Comparison of ENCODE assay signal across 10 cellular contexts in genomic region chr1:85406887-85407593, GRCh38. TPM values are rescaled to one million over a fixed set of nuclear protein-coding genes. Genes with fewer than 3 reads are reported as not detected.
A peak's percentile ranks its signal among the peaks of the same experiment; 100 is the strongest.
DNase-seq lines count a peak whose midpoint lies in the region; ATAC-seq and TF ChIP-seq lines count a peak whose summit lies in the region.
"Had no signal": no experiment of that assay in that cellular context is flagged by ENCODE, and none has a peak within 500 bp of the region (broad histone marks: within the 10 kb centered on the region; RNA-seq: fewer than 3 reads in every experiment).

No MANE protein-coding gene starts in this region.

- TF ChIP-seq CTCF in endodermal cell (conservative IDR thresholded peaks at IDR 0.05): no peak
- TF ChIP-seq CTCF in tibial artery (IDR thresholded peaks at IDR 0.05): no peak

- ATAC-seq in GM18519 (IDR thresholded peaks at IDR 0.05; ENCODE audit: low FRiP score, unreplicated experiment): no peak
- ATAC-seq in stimulated activated naive B cell treated with anti-CD40 and anti-IgM and Interleukin-4, amounts not matched to agents 10 μg/mL and 1 μg/mL and 100 μg/mL, for 72 hours (replicated peaks): no peak

- H3K4me1 ChIP-seq in endodermal cell (ENCODE audit: control insufficient read depth, insufficient read depth, low read length) (no peaks in the 10 kb centered on the region), tibial artery (peaks cover 0 to 70% (median 19%) of the 10 kb centered on the region in 4 donors)

- H3K27me3 Mint-ChIP-seq in endodermal cell (ENCODE audit: insufficient read depth): no peaks in the 10 kb centered on the region
- H3K27me3 Mint-ChIP-seq in stimulated activated naive B cell treated with anti-CD40 and anti-IgM and Interleukin-4, amounts not matched to agents 10 μg/mL and 1 μg/mL and 100 μg/mL, for 72 hours: no peaks in the 10 kb centered on the region
- H3K27me3 Mint-ChIP-seq: activated naive CD4-positive, alpha-beta T cell treated with anti-CD3 and anti-CD28 coated beads, Interleukin-2, amount 10 ng/mL, durations not matched to agents 7 days and 5 days had no signal

- no peaks in the 10 kb centered on the region for H3K9me3 Mint-ChIP-seq in endodermal cell
- no peaks in the 10 kb centered on the region for H3K9me3 Mint-ChIP-seq in stimulated activated naive B cell treated with anti-CD40 and anti-IgM and Interleukin-4, amounts not matched to agents 10 μg/mL and 1 μg/mL and 100 μg/mL, for 72 hours
- H3K9me3 Mint-ChIP-seq: activated naive CD4-positive, alpha-beta T cell treated with anti-CD3 and anti-CD28 coated beads, Interleukin-2, amount 10 ng/mL, durations not matched to agents 7 days and 5 days had no signal

- H3K9me3 ChIP-seq in endodermal cell (ENCODE audit: control insufficient read depth, low read length) (no peaks in the 10 kb centered on the region), tibial artery (no peaks in the 10 kb centered on the region)

- H3K27me3 ChIP-seq in endodermal cell (ENCODE audit: control insufficient read depth, insufficient read depth, low read length, poor library complexity, severe bottlenecking): no peaks in the 10 kb centered on the region
- no peaks in the 10 kb centered on the region for H3K27me3 ChIP-seq in tibial artery

- peaks cover 7% of the 10 kb centered on the region for H3K4me1 Mint-ChIP-seq in endodermal cell
- no peaks in the 10 kb centered on the region for H3K4me1 Mint-ChIP-seq in stimulated activated naive B cell treated with anti-CD40 and anti-IgM and Interleukin-4, amounts not matched to agents 10 μg/mL and 1 μg/mL and 100 μg/mL, for 72 hours
- H3K4me1 Mint-ChIP-seq: activated naive CD4-positive, alpha-beta T cell treated with anti-CD3 and anti-CD28 coated beads, Interleukin-2, amount 10 ng/mL, durations not matched to agents 7 days and 5 days had no signal

- no peak overlapping the region for H3K27ac Mint-ChIP-seq in endodermal cell
- H3K27ac Mint-ChIP-seq in stimulated activated naive B cell treated with anti-CD40 and anti-IgM and Interleukin-4, amounts not matched to agents 10 μg/mL and 1 μg/mL and 100 μg/mL, for 72 hours: no peak overlapping the region
- H3K27ac Mint-ChIP-seq: activated naive CD4-positive, alpha-beta T cell treated with anti-CD3 and anti-CD28 coated beads, Interleukin-2, amount 10 ng/mL, durations not matched to agents 7 days and 5 days had no signal

- H3K9ac ChIP-seq in endodermal cell (ENCODE audit: extremely low read depth, low read length, poor library complexity, severe bottlenecking): no peak overlapping the region

- no peaks in the 10 kb centered on the region for H3K36me3 Mint-ChIP-seq in endodermal cell (ENCODE audit: low read depth)
- H3K36me3 Mint-ChIP-seq in stimulated activated naive B cell treated with anti-CD40 and anti-IgM and Interleukin-4, amounts not matched to agents 10 μg/mL and 1 μg/mL and 100 μg/mL, for 72 hours: no peaks in the 10 kb centered on the region
- H3K36me3 Mint-ChIP-seq: activated naive CD4-positive, alpha-beta T cell treated with anti-CD3 and anti-CD28 coated beads, Interleukin-2, amount 10 ng/mL, durations not matched to agents 7 days and 5 days had no signal

- DNase-seq in M059J (ENCODE audit: low read depth): peak; percentile 95
- no peak for DNase-seq in endodermal cell
- peak; percentile 95 to 96 for DNase-seq in lung microvascular endothelial cell (ENCODE audit: low read depth in 2 of 2)
- DNase-seq in tibial artery: peak in 1 of 2 donors; percentile 48
- DNase-seq in NOMO-1 (lab: John Stamatoyannopoulos, UW; ENCODE audit: unreplicated experiment in 2 of 2): no peak
- DNase-seq in SK-N-DZ (ENCODE audit: low spot score): no peak
- no peak for DNase-seq in stimulated activated naive B cell treated with anti-CD40 and anti-IgM and Interleukin-4, amounts not matched to agents 10 μg/mL and 1 μg/mL and 100 μg/mL, for 72 hours
- DNase-seq: activated naive CD4-positive, alpha-beta T cell treated with anti-CD3 and anti-CD28 coated beads, Interleukin-2, amount 10 ng/mL, durations not matched to agents 7 days and 5 days; NCI-H2029 had no signal

- H3K4me3 Mint-ChIP-seq in endodermal cell: no peak overlapping the region
- no peak overlapping the region for H3K4me3 Mint-ChIP-seq in stimulated activated naive B cell treated with anti-CD40 and anti-IgM and Interleukin-4, amounts not matched to agents 10 μg/mL and 1 μg/mL and 100 μg/mL, for 72 hours
- H3K4me3 Mint-ChIP-seq: activated naive CD4-positive, alpha-beta T cell treated with anti-CD3 and anti-CD28 coated beads, Interleukin-2, amount 10 ng/mL, durations not matched to agents 7 days and 5 days had no signal

- H3K36me3 ChIP-seq in endodermal cell (ENCODE audit: control insufficient read depth, insufficient read depth, low read length): no peaks in the 10 kb centered on the region
- no peaks in the 10 kb centered on the region for H3K36me3 ChIP-seq in tibial artery

- H3K4me3 ChIP-seq in endodermal cell (ENCODE audit: low read length) (no peak overlapping the region), tibial artery (no peak overlapping the region)

- H3K27ac ChIP-seq in endodermal cell (ENCODE audit: low read depth, low read length): peak overlapping the region; percentile 95
- peak overlapping the region; percentile 58 to 65 for H3K27ac ChIP-seq in tibial artery

- intact Hi-C loops in tibial artery (cut with DNase I; ENCODE audit: low total_unique reads): no loop called here

- WGBS in endodermal cell (ENCODE audit: insufficient coverage in 1 of 2, insufficient read length in 1 of 2), 2 experiments: 80 to 95% methylated on average over 1 to 4 of the region's 4 CpGs

RNA-seq across cellular contexts. Expression of gene DDAH1, which starts 57.9 kb away (rescaled TPM):
- total RNA-seq in M059J (2014; rRNA removed; shearing (Covaris generic)): 71.0 and 82.7 TPM in 2 replicates
- total RNA-seq in endodermal cell (10 to 100 TPM; 16.3 to 22.8 TPM), lung microvascular endothelial cell (31.8 and 57.9 TPM in 2 replicates)
- polyA plus RNA-seq in endodermal cell (2013, experiment 1 of 2): 20.5 TPM
- polyA plus RNA-seq in endodermal cell (2013, experiment 2 of 2): 20.8 TPM
- 17.4 TPM in 2 replicates for polyA plus RNA-seq in SK-N-DZ (2014; cell fraction: cytosol; rRNA removed)
- polyA plus RNA-seq in SK-N-DZ (2014; cell fraction: nucleus; rRNA removed): 6.5 and 10.2 TPM in 2 replicates

Comparison
In these comparisons a context has a peak if more than half of its experiments do, and no peak if none do; other contexts are left out.
1. DNase-seq: peak in M059J (single experiment) and lung microvascular endothelial cell (2 of 2); none in endodermal cell (single experiment), NOMO-1 (0 of 2), SK-N-DZ (single experiment) and stimulated activated naive B cell treated with anti-CD40 and anti-IgM and Interleukin-4, amounts not matched to agents 10 μg/mL and 1 μg/mL and 100 μg/mL, for 72 hours (single experiment).